Comparison of ENCODE assay signal across 18 cellular contexts in the genomic region with DNA sequence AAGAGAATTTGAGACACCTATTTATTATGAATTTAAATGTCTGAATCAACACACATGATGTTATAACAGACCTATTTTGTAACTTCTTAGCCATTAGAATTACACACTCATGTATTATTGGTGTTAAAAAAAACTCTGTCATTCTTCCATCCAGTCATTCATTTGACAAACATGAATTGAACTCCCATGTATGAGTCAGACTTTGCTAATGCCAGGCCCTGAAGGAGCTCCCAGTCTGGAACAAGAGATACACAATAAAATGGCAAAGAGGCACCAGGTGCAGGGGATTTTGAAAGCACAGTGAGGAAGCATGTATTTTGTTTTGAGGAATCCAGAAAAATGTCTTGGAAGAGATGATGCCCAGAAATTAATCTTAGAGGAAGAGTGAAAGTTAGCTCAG.
DNase-seq lines count a peak whose midpoint lies in the region; ATAC-seq and TF ChIP-seq lines count a peak whose summit lies in the region.
"Had no signal": no experiment of that assay in that cellular context is flagged by ENCODE, and none has a peak within 500 bp of the region (broad histone marks: within the 10 kb centered on the region; RNA-seq: fewer than 3 reads in every experiment).

No MANE protein-coding gene starts in this region.

- H3K27me3 ChIP-seq in prostate gland (replicated peaks; ENCODE audit: insufficient read depth) (no peaks in the 10 kb centered on the region), transverse colon (no peaks in the 10 kb centered on the region)
- H3K27me3 ChIP-seq: tibial nerve had no signal

- H3K27ac ChIP-seq in prostate gland (no peak overlapping the region), transverse colon (no peak overlapping the region)
- H3K27ac ChIP-seq: KMS-11, parathyroid adenoma, tibial nerve had no signal

- DNase-seq in H4 (ENCODE audit: low spot score) (peak; percentile 6), NB4 (ENCODE audit: low read depth) (peak; percentile 9), dermis blood vessel endothelial cell (peak; percentile 3), prostate gland (ENCODE audit: low spot score) (peak; percentile 5), transverse colon (no peak), NCI-H345 treated with DMSO at 0.1 percent for 48 hours (lab: John Stamatoyannopoulos, UW; ENCODE audit: unreplicated experiment) (no peak), Right ventricle myocardium inferior (ENCODE audit: missing footprints) (no peak), epidermal melanocyte (ENCODE audit: insufficient read length, low spot score) (no peak)
- DNase-seq: activated CD8-positive, alpha-beta T cell treated with anti-CD3 and anti-CD28 coated beads for 36 hours; activated gamma-delta T cell treated with Interleukin-2 at 50 U/mL for 16 hours; caudate nucleus; DMS 273 treated with DMSO at 0.1 percent for 48 hours; mesendoderm; NCI-H2227 treated with DMSO at 0.1 percent for 48 hours; stimulated activated CD8-positive, alpha-beta memory T cell treated with anti-CD3 and anti-CD28 coated beads, Interleukin-4, amount 100 ng/mL, for 48 hours had no signal

- no peaks in the 10 kb centered on the region for H3K36me3 ChIP-seq in prostate gland
- no peaks in the 10 kb centered on the region for H3K36me3 ChIP-seq in transverse colon
- H3K36me3 ChIP-seq: tibial nerve had no signal

- no peak for ATAC-seq in Right ventricle myocardium inferior
- ATAC-seq: activated CD8-positive, alpha-beta T cell treated with anti-CD3 and anti-CD28 coated beads for 36 hours had no signal

- in situ Hi-C loops in transverse colon (cut with MboI; ENCODE audit: low pct_ligation_motif_present in 1 of 4, low pct_unique_long_range_greater_than_20kb in 1 of 4, low sequenced_read_pairs in 3 of 4) = no loop called here

- no peaks in the 10 kb centered on the region for H3K4me1 ChIP-seq in prostate gland (replicated peaks)
- H3K4me1 ChIP-seq in transverse colon = no peaks in the 10 kb centered on the region
- H3K4me1 ChIP-seq: parathyroid adenoma, tibial nerve had no signal

- intact Hi-C loops in prostate gland (cut with DNase I) = no loop called here
- intact Hi-C loops in transverse colon (cut with DNase I; ENCODE audit: low total_unique reads) = no loop called here
- intact Hi-C loops in Right ventricle myocardium inferior (cut with DNase I) = no loop called here

- H3K4me3 ChIP-seq in NB4 (ENCODE audit: low read depth, low read length) (no peak overlapping the region), prostate gland (no peak overlapping the region), transverse colon (no peak overlapping the region)
- H3K4me3 ChIP-seq: tibial nerve had no signal

- no peak for TF ChIP-seq EP300 in transverse colon (IDR thresholded peaks at IDR 0.05; ENCODE audit: low read depth)

- H3K9me3 ChIP-seq in prostate gland (no peaks in the 10 kb centered on the region), transverse colon (no peaks in the 10 kb centered on the region)
- H3K9me3 ChIP-seq: tibial nerve had no signal

- no peak for TF ChIP-seq POLR2A in NB4 (IDR thresholded peaks at IDR 0.05; ENCODE audit: extremely low read depth, insufficient read length)
- no peak for TF ChIP-seq POLR2A in prostate gland (IDR thresholded peaks at IDR 0.05)
- no peak for TF ChIP-seq POLR2A in transverse colon (IDR thresholded peaks at IDR 0.05)

- TF ChIP-seq CTCF in NB4 (IDR thresholded peaks at IDR 0.05; ENCODE audit: low read depth, low read length) = no peak
- TF ChIP-seq CTCF in prostate gland (IDR thresholded peaks at IDR 0.05) = no peak
- TF ChIP-seq CTCF in transverse colon (IDR thresholded peaks at IDR 0.05) = no peak

Comparison
In these comparisons a context has a peak if more than half of its experiments do, and no peak if none do; other contexts are left out.
1. DNase-seq: peak in H4 (single experiment), NB4 (single experiment), dermis blood vessel endothelial cell (single experiment) and prostate gland (single experiment); none in transverse colon (single experiment), NCI-H345 treated with DMSO at 0.1 percent for 48 hours (single experiment), Right ventricle myocardium inferior (single experiment) and epidermal melanocyte (single experiment).